Comparison of ENCODE assay signal across 2 cellular contexts in the genomic region with DNA sequence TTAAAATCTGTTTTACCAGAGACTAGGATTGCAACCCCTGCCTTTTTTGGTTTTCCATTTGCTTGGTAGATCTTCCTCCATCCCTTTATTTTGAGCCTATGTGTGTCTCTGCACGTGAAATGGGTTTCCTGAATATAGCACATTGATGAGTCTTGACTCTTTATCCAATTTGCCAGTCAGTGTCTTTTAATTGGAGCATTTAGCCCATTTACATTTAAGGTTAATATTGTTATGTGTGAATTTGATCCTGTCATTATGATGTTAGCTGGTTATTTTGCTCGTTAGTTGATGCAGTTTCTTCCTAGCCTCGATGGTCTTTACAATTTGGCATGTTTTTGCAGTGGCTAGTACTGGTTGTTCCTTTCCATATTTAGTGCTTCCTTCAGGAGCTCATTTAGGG. TPM values are rescaled to one million over a fixed set of nuclear protein-coding genes. Genes with fewer than 3 reads are reported as not detected.
"Had no signal": no experiment of that assay in that cellular context is flagged by ENCODE, and none has a peak within 500 bp of the region (broad histone marks: within the 10 kb centered on the region; RNA-seq: fewer than 3 reads in every experiment).

No MANE protein-coding gene starts in this region.

RNA-seq across cellular contexts. Expression of gene CYP3A4, which starts 17.4 kb away (rescaled TPM):
- total RNA-seq: G401 had no signal

RNA-seq across cellular contexts. Expression of gene CYP3A43, which starts 26.4 kb away (rescaled TPM):
- total RNA-seq: G401, GM12878 had no signal
